ENCODE assay signal across 8 cellular contexts in genomic region chr4:1628892-1629703, GRCh38. TPM values are rescaled to one million over a fixed set of nuclear protein-coding genes. Genes with fewer than 3 reads are reported as not detected.
DNase-seq lines count a peak whose midpoint lies in the region; ATAC-seq and TF ChIP-seq lines count a peak whose summit lies in the region.

No MANE protein-coding gene starts in this region.

- ATAC-seq in right lobe of liver = peak; percentile 69 to 89 (median 85)
- ATAC-seq in GM21526 (IDR thresholded peaks at IDR 0.05; ENCODE audit: low FRiP score, unreplicated experiment) = no peak

- H3K4me1 ChIP-seq in right lobe of liver = no peaks in the 10 kb centered on the region

- intact Hi-C loops in right lobe of liver (cut with DNase I) = loop anchor here (5.0 to 10.0 kb wide), 2 partner anchors 264 to 277 kb away; no protein-coding TSS in a partner anchor

- peak; percentile 5 for DNase-seq in NCI-H748 (lab: John Stamatoyannopoulos, UW; ENCODE audit: unreplicated experiment)
- DNase-seq in NCI-H748 treated with DMSO at 0.1 percent for 48 hours (lab: John Stamatoyannopoulos, UW) = no peak
- DNase-seq in NCI-H1092 (lab: John Stamatoyannopoulos, UW) = peak; percentile 7
- DNase-seq in activated CD4-positive, alpha-beta T cell treated with anti-CD3 and anti-CD28 coated beads for 1 hour = peak; percentile 55
- DNase-seq in cerebellar cortex (ENCODE audit: low spot score) = peak; percentile 52
- peak; percentile 61 to 72 (median 66) for DNase-seq in right lobe of liver
- DNase-seq in stimulated activated CD8-positive, alpha-beta memory T cell treated with anti-CD3 and anti-CD28 coated beads, Interleukin-12 subunit alpha, Interleukin-12 subunit beta, amount 100 ng/mL, for 1 hour (ENCODE audit: low read depth) = peak; percentile 55

- no peaks in the 10 kb centered on the region for H3K36me3 ChIP-seq in right lobe of liver

- no peak overlapping the region for H3K4me3 ChIP-seq in right lobe of liver

- WGBS in right lobe of liver (ENCODE audit: insufficient coverage, low coverage, low lambda C conversion rate, missing lambda C conversion rate) = 30% methylated on average over 5 of the region's 25 CpGs

- no peaks in the 10 kb centered on the region for H3K27me3 ChIP-seq in right lobe of liver

- H3K27ac ChIP-seq in right lobe of liver = no peak overlapping the region

- no peaks in the 10 kb centered on the region for H3K9me3 ChIP-seq in right lobe of liver

- no peak for TF ChIP-seq POLR2A in right lobe of liver (IDR thresholded peaks at IDR 0.05)

- peak; percentile 88 to 98 (median 95) for TF ChIP-seq CTCF in right lobe of liver (IDR thresholded peaks at IDR 0.05)

RNA-seq across cellular contexts. Expression of gene FAM53A, which starts 55.0 kb away (rescaled TPM):
- 1 to 10 TPM in 2 of 6 experiments, under 1 TPM in 4; 0.56 to 3.5 (median 0.74) TPM for total RNA-seq in right lobe of liver
